1 cellular context compared by ENCODE assay signal in genomic region chr2:69816923-69817542, GRCh38.
TF ChIP-seq lines count a peak whose summit lies in the region.

No MANE protein-coding gene starts in this region.

TF ChIP-seq in HepG2, 621 proteins besides CTCF, POLR2A, EP300 and RAD21 (continued from another document and continues in another):
- TF ChIP-seq ZNF12 (CRISPR knock-in tag; IDR thresholded peaks at IDR 0.05) (peak; percentile 44; the same call in 1 of the 2 replicates), IRF9 (CRISPR knock-in tag; IDR thresholded peaks at IDR 0.05; ENCODE audit: borderline replicate concordance) (no peak), MED8 (CRISPR knock-in tag; IDR thresholded peaks at IDR 0.05; ENCODE audit: insufficient replicate concordance) (peak; percentile 9), TCF7 (IDR thresholded peaks at IDR 0.05; ENCODE audit: low read depth) (no peak), GLMP (CRISPR knock-in tag; IDR thresholded peaks at IDR 0.05; ENCODE audit: borderline replicate concordance) (no peak), DPF2 (CRISPR knock-in tag; IDR thresholded peaks at IDR 0.05; ENCODE audit: borderline replicate concordance, low read depth) (no peak), RARA (CRISPR knock-in tag; IDR thresholded peaks at IDR 0.05) (0 out of 2 replicates have a peak, but pooled peaks have one; percentile 27), NFATC3 (CRISPR knock-in tag; IDR thresholded peaks at IDR 0.05) (no peak), MED1 (CRISPR knock-in tag; IDR thresholded peaks at IDR 0.05) (peak; percentile 62; the same call in 1 of the 2 replicates), ZNF7 (CRISPR knock-in tag; IDR thresholded peaks at IDR 0.05) (no peak), RBAK (CRISPR knock-in tag; IDR thresholded peaks at IDR 0.05) (no peak), CC2D1A (CRISPR knock-in tag; IDR thresholded peaks at IDR 0.05) (0 out of 2 replicates have a peak, but pooled peaks have one; percentile 37), ZNF816 (CRISPR knock-in tag; IDR thresholded peaks at IDR 0.05; ENCODE audit: borderline replicate concordance) (peak; percentile 65; the same call in 1 of the 2 replicates), ZNF317 (CRISPR knock-in tag; IDR thresholded peaks at IDR 0.05) (peak; percentile 67; the same call in 1 of the 2 replicates), SNAPC5 (CRISPR knock-in tag; IDR thresholded peaks at IDR 0.05; ENCODE audit: borderline replicate concordance) (no peak), MAFF (IDR thresholded peaks at IDR 0.05; ENCODE audit: low read depth, low read length) (peak; percentile 98), GZF1 (CRISPR knock-in tag; IDR thresholded peaks at IDR 0.05) (no peak), CBX5 (CRISPR knock-in tag; IDR thresholded peaks at IDR 0.05; ENCODE audit: borderline replicate concordance) (no peak), WIZ (CRISPR knock-in tag; IDR thresholded peaks at IDR 0.05) (no peak), ZSCAN21 (CRISPR knock-in tag; IDR thresholded peaks at IDR 0.05; ENCODE audit: borderline replicate concordance) (no peak), ZNF501 (CRISPR knock-in tag; IDR thresholded peaks at IDR 0.05) (no peak), ZKSCAN8 (CRISPR knock-in tag; IDR thresholded peaks at IDR 0.05; ENCODE audit: borderline replicate concordance) (no peak), NR2F2 (IDR thresholded peaks at IDR 0.05; ENCODE audit: borderline replicate concordance, low read depth) (peak; percentile 45; the same call in 1 of the 2 replicates), ZNF75D (CRISPR knock-in tag; IDR thresholded peaks at IDR 0.05; ENCODE audit: borderline replicate concordance) (no peak), KDM4B (CRISPR knock-in tag; IDR thresholded peaks at IDR 0.05) (0 out of 2 replicates have a peak, but pooled peaks have one; percentile 39), SUZ12 (IDR thresholded peaks at IDR 0.05; ENCODE audit: low read depth, low read length) (no peak), AKAP8 (CRISPR knock-in tag; IDR thresholded peaks at IDR 0.05) (no peak), PRDM15 (CRISPR knock-in tag; IDR thresholded peaks at IDR 0.05) (no peak), SAP130 (CRISPR knock-in tag; IDR thresholded peaks at IDR 0.05; ENCODE audit: low read depth) (peak; percentile 62), ZNF296 (CRISPR knock-in tag; conservative IDR thresholded peaks at IDR 0.05) (no peak), BRF2 (CRISPR knock-in tag; IDR thresholded peaks at IDR 0.05) (no peak), ZNF275 (CRISPR knock-in tag; IDR thresholded peaks at IDR 0.05; ENCODE audit: borderline replicate concordance) (no peak), CSRNP1 (CRISPR knock-in tag; IDR thresholded peaks at IDR 0.05) (0 out of 2 replicates have a peak, but pooled peaks have one; percentile 30), ZNF225 (CRISPR knock-in tag; IDR thresholded peaks at IDR 0.05) (no peak), U2AF1 (optimal IDR thresholded peaks at IDR 0.05; ENCODE audit: low read depth, low read length) (no peak), ZHX1 (CRISPR knock-in tag; IDR thresholded peaks at IDR 0.05; ENCODE audit: low read depth) (no peak), ASH2L (IDR thresholded peaks at IDR 0.05; ENCODE audit: insufficient read length, low read depth, low read length) (peak; percentile 32), ZEB1 (IDR thresholded peaks at IDR 0.05; ENCODE audit: insufficient replicate concordance, low read depth) (peak; percentile 41), ZNF761 (CRISPR knock-in tag; conservative IDR thresholded peaks at IDR 0.05) (no peak), ZNF775 (CRISPR knock-in tag; IDR thresholded peaks at IDR 0.05; ENCODE audit: borderline replicate concordance) (no peak), ZNF747 (CRISPR knock-in tag; IDR thresholded peaks at IDR 0.05; ENCODE audit: borderline replicate concordance) (no peak), ZSCAN20 (CRISPR knock-in tag; IDR thresholded peaks at IDR 0.05; ENCODE audit: borderline replicate concordance) (no peak), BRD4 (CRISPR knock-in tag; IDR thresholded peaks at IDR 0.05) (no peak), SIN3A (IDR thresholded peaks at IDR 0.05; ENCODE audit: borderline replicate concordance, low read depth, low read length) (0 out of 2 replicates have a peak, but pooled peaks have one; percentile 25), ARHGAP35 (CRISPR knock-in tag; IDR thresholded peaks at IDR 0.05; ENCODE audit: borderline replicate concordance) (no peak), ZNF367 (CRISPR knock-in tag; IDR thresholded peaks at IDR 0.05; ENCODE audit: borderline replicate concordance) (no peak), HNF1B (CRISPR knock-in tag; IDR thresholded peaks at IDR 0.05) (no peak), ZBTB38 (CRISPR knock-in tag; IDR thresholded peaks at IDR 0.05) (no peak), ZNF431 (CRISPR knock-in tag; IDR thresholded peaks at IDR 0.05; ENCODE audit: borderline replicate concordance, low read depth) (no peak), ZNF782 (CRISPR knock-in tag; IDR thresholded peaks at IDR 0.05; ENCODE audit: borderline replicate concordance) (no peak), USF2 (IDR thresholded peaks at IDR 0.05; ENCODE audit: low read depth, low read length) (no peak), USF2 (CRISPR knock-in tag; IDR thresholded peaks at IDR 0.05; ENCODE audit: borderline replicate concordance) (no peak), NPAS2 (CRISPR knock-in tag; IDR thresholded peaks at IDR 0.05; ENCODE audit: borderline replicate concordance) (no peak), ZNF737 (CRISPR knock-in tag; IDR thresholded peaks at IDR 0.05; ENCODE audit: borderline replicate concordance) (no peak)
